17 cellular contexts compared by ENCODE assay signal in genomic region chr9:20387062-20387461, GRCh38.
DNase-seq lines count a peak whose midpoint lies in the region; ATAC-seq, FAIRE-seq and TF ChIP-seq lines count a peak whose summit lies in the region.
"Had no signal": no experiment of that assay in that cellular context is flagged by ENCODE, and none has a peak within 500 bp of the region (broad histone marks: within the 10 kb centered on the region; RNA-seq: fewer than 3 reads in every experiment).

No MANE protein-coding gene starts in this region.

- no peaks in the 10 kb centered on the region for H3K9me3 ChIP-seq in HepG2 (ENCODE audit: low read length)
- peaks cover 0 to 3% (median 0%) of the 10 kb centered on the region in 4 donors for H3K9me3 ChIP-seq in right lobe of liver
- H3K9me3 ChIP-seq in K562 (replicated peaks; ENCODE audit: control insufficient read depth, insufficient read depth, low read depth, low read length) = no peaks in the 10 kb centered on the region
- no peaks in the 10 kb centered on the region for H3K9me3 ChIP-seq in smooth muscle cell (replicated peaks; ENCODE audit: low read depth)

- TF ChIP-seq CTCF in HepG2 (CRISPR knock-in tag; IDR thresholded peaks at IDR 0.05) (no peak), right lobe of liver (IDR thresholded peaks at IDR 0.05) (no peak), K562 (IDR thresholded peaks at IDR 0.05 in 2 of 3, conservative IDR thresholded peaks at IDR 0.05 in 1 of 3; ENCODE audit: insufficient read depth in 2 of 3, low read depth in 1 of 3, low read length in 3 of 3) (no peak), smooth muscle cell (IDR thresholded peaks at IDR 0.05; ENCODE audit: borderline replicate concordance, insufficient read depth, poor library complexity, severe bottlenecking) (no peak)

- H3K4me3 ChIP-seq in HepG2 (replicated peaks in 1 of 3; ENCODE audit: insufficient read depth in 1 of 3, low read depth in 2 of 3, low read length in 3 of 3) (no peak overlapping the region), right lobe of liver (no peak overlapping the region), K562 (no peak overlapping the region), smooth muscle cell (no peak overlapping the region)

- H3K79me2 ChIP-seq in HepG2 (ENCODE audit: insufficient read depth, low read length) = no peaks in the 10 kb centered on the region
- no peaks in the 10 kb centered on the region for H3K79me2 ChIP-seq in K562 (ENCODE audit: control insufficient read depth, insufficient read depth, low read length)
- peaks cover 18% of the 10 kb centered on the region for H3K79me2 ChIP-seq in smooth muscle cell (ENCODE audit: low read depth)

- POLR2A ChIA-PET in HepG2 (lab: Yijun Ruan, JAX) = no interaction called here
- POLR2A ChIA-PET in K562 (lab: Yijun Ruan, JAX) = no interaction called here

- ATAC-seq in HepG2 = no peak
- no peak for ATAC-seq in right lobe of liver
- no peak for ATAC-seq in K562

- H3K4me1 ChIP-seq in HepG2 (ENCODE audit: insufficient read depth, low read length) (peaks cover 28% of the 10 kb centered on the region), right lobe of liver (peaks cover 0 to 12% (median 0%) of the 10 kb centered on the region in 4 donors), K562 (replicated peaks in 1 of 2; ENCODE audit: control insufficient read depth in 2 of 2, insufficient read depth in 2 of 2, low read length in 2 of 2) (no peaks in the 10 kb centered on the region), smooth muscle cell (ENCODE audit: low read depth) (peaks cover 4% of the 10 kb centered on the region)

- no TSS peak for BruUV-seq in HepG2 (replicated peaks; lab: Mats Ljungman, UMichigan)
- BruUV-seq in K562 (replicated peaks; lab: Mats Ljungman, UMichigan) = no TSS peak

- in situ Hi-C loops in HepG2 (cut with HindIII; ENCODE audit: extremely low pct_ligation_motif_present, low pct_unique_long_range_greater_than_20kb) = no loop called here
- in situ Hi-C loops in K562 (cut with MboI) = no loop called here

- TF ChIP-seq RAD21 in HepG2 (CRISPR knock-in tag; IDR thresholded peaks at IDR 0.05) = no peak
- TF ChIP-seq RAD21 in K562 (CRISPR knock-in tag; conservative IDR thresholded peaks at IDR 0.05 in 1 of 2, IDR thresholded peaks at IDR 0.05 in 1 of 2) = no peak

- H3K27me3 ChIP-seq in HepG2 (ENCODE audit: control insufficient read depth in 1 of 2, insufficient read depth in 2 of 2, low read length in 2 of 2) (no peaks in the 10 kb centered on the region), right lobe of liver (no peaks in the 10 kb centered on the region), K562 (ENCODE audit: control insufficient read depth in 2 of 2, insufficient read depth in 2 of 2, low read length in 2 of 2) (no peaks in the 10 kb centered on the region), smooth muscle cell (ENCODE audit: low read depth) (no peaks in the 10 kb centered on the region)

- H3K4me2 ChIP-seq in HepG2 (ENCODE audit: low read depth, low read length) = no peak overlapping the region
- H3K4me2 ChIP-seq in K562 (ENCODE audit: insufficient read depth, low read length) = no peak overlapping the region
- H3K4me2 ChIP-seq in smooth muscle cell = peak overlapping the region; percentile 23

- 71% methylated on average over 3 of the region's 3 CpGs for WGBS in HepG2 (ENCODE audit: low lambda C conversion rate)
- 70% methylated on average over 3 of the region's 3 CpGs for WGBS in right lobe of liver (ENCODE audit: insufficient coverage, low coverage, low lambda C conversion rate, missing lambda C conversion rate)
- 0% methylated on average over 3 of the region's 3 CpGs for WGBS in K562 (ENCODE audit: insufficient coverage, low coverage, missing lambda C conversion rate)
- 32% methylated on average over 3 of the region's 3 CpGs for WGBS in smooth muscle cell (ENCODE audit: low lambda C conversion rate)

- CTCF ChIA-PET in HepG2 (lab: Yijun Ruan, JAX; ENCODE audit: low intra/inter-chr PET ratio, low total read pairs) (no interaction called here), K562 (lab: Yijun Ruan, JAX; ENCODE audit: low intra/inter-chr PET ratio) (no interaction called here)

- H2AFZ ChIP-seq in HepG2 (ENCODE audit: low read length) = no peak overlapping the region
- no peak overlapping the region for H2AFZ ChIP-seq in K562 (ENCODE audit: low read depth, low read length)
- no peak overlapping the region for H2AFZ ChIP-seq in smooth muscle cell (ENCODE audit: low read depth)

- H3K9me1 ChIP-seq in K562 (ENCODE audit: control insufficient read depth, insufficient read depth, low read length) = no peaks in the 10 kb centered on the region

- no peaks in the 10 kb centered on the region for H4K20me1 ChIP-seq in HepG2 (ENCODE audit: insufficient read depth, low read length)
- no peaks in the 10 kb centered on the region for H4K20me1 ChIP-seq in K562 (replicated peaks; ENCODE audit: control insufficient read depth, insufficient read depth, low read length)
- H4K20me1 ChIP-seq in smooth muscle cell (ENCODE audit: low read depth) = peaks cover 16% of the 10 kb centered on the region

- no peak for TF ChIP-seq EP300 in HepG2 (IDR thresholded peaks at IDR 0.05; ENCODE audit: low read depth in 2 of 2, low read length in 2 of 2)
- TF ChIP-seq EP300 in HepG2 (CRISPR knock-in tag; IDR thresholded peaks at IDR 0.05; ENCODE audit: borderline replicate concordance) = no peak
- no peak for TF ChIP-seq EP300 in K562 (IDR thresholded peaks at IDR 0.05; ENCODE audit: low read length)

- H3K27ac ChIP-seq in HepG2 (ENCODE audit: extremely low read length, insufficient read depth, low read length) = no peak overlapping the region
- H3K27ac ChIP-seq in right lobe of liver = no peak overlapping the region
- no peak overlapping the region for H3K27ac ChIP-seq in K562 (ENCODE audit: extremely low read depth, low read depth, low read length)
- peak overlapping the region; percentile 20 for H3K27ac ChIP-seq in smooth muscle cell (ENCODE audit: low read depth)

- intact Hi-C loops in HepG2 (cut with micrococcal nuclease; ENCODE audit: unreplicated experiment) (no loop called here), right lobe of liver (cut with DNase I) (no loop called here), K562 (cut with micrococcal nuclease) (no loop called here)

- H3K36me3 ChIP-seq in HepG2 (replicated peaks in 1 of 2; ENCODE audit: control insufficient read depth in 1 of 2, insufficient read depth in 2 of 2, low read length in 2 of 2) (no peaks in the 10 kb centered on the region), right lobe of liver (no peaks in the 10 kb centered on the region), K562 (ENCODE audit: control insufficient read depth, insufficient read depth, low read length) (no peaks in the 10 kb centered on the region), smooth muscle cell (ENCODE audit: low read depth) (no peaks in the 10 kb centered on the region)

- TF ChIP-seq POLR2A in HepG2 (IDR thresholded peaks at IDR 0.05; ENCODE audit: insufficient read depth in 1 of 2, low read depth in 2 of 2, low read length in 2 of 2) (no peak), right lobe of liver (IDR thresholded peaks at IDR 0.05) (no peak), K562 (conservative IDR thresholded peaks at IDR 0.05) (no peak)

- H3K9ac ChIP-seq in HepG2 (ENCODE audit: insufficient read depth, low read depth, low read length) (no peak overlapping the region), K562 (ENCODE audit: insufficient read depth in 1 of 2, low read depth in 2 of 2, low read length in 2 of 2) (no peak overlapping the region), smooth muscle cell (ENCODE audit: low read depth) (no peak overlapping the region)

- FAIRE-seq in HepG2 (lab: Jason Lieb, UNC) (no peak), K562 (lab: Jason Lieb, UNC) (no peak)
- FAIRE-seq: GM12892 had no signal

- H3F3A ChIP-seq in smooth muscle cell (ENCODE audit: low read depth) = no peaks in the 10 kb centered on the region

- DNase-seq in HepG2 (ENCODE audit: low spot score) (no peak), right lobe of liver (no peak), K562 (ENCODE audit: extremely low read depth in 1 of 4, low spot score in 3 of 4) (no peak), smooth muscle cell (lab: John Stamatoyannopoulos, UW; ENCODE audit: unreplicated experiment) (no peak), NCI-H2107 treated with DMSO at 0.1 percent for 48 hours (lab: John Stamatoyannopoulos, UW; ENCODE audit: unreplicated experiment) (no peak), activated gamma-delta T cell (lab: John Stamatoyannopoulos, UW) (no peak)
- DNase-seq: C1 segment of cervical spinal cord; Calu3; CD4-positive, alpha-beta memory T cell; COR-L47; DMS53; DMS79 treated with DMSO at 0.1 percent for 48 hours; GF-D8; GOT3; H7; HCEC 1CT had no signal
